Comparison of ENCODE assay signal across 22 cellular contexts in the genomic region with DNA sequence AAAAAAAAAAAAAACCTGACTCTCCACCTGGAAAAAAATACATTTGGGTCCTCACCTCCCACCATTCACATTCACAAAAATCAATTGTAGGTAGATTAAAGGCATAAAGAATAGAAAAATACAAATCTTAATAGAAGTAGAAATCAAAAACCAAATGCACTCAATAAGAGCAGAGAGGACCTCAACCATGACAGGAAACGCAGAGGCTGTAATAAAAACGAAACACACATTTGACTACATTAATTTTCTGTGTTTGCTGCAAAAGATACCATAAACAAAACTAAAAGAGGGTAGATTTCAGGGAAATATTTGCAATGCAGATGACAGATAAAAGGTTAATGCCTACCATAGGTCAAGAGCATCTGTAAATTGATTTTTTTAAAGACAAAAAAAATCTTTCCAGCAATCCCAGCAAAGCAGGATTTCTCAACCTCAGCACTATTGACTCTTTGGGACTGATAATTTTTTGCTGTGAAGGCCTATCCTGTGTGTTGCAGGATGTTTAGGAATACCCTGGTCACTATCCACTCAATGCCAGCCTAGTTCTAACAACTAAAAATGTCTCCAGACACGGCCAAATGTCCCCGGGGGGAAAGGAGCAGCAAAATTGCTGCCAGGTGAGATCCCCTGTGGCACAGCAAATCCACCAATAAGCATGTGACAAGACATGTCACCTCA. TPM values are rescaled to one million over a fixed set of nuclear protein-coding genes. Genes with fewer than 3 reads are reported as not detected.
DNase-seq lines count a peak whose midpoint lies in the region; ATAC-seq, FAIRE-seq and TF ChIP-seq lines count a peak whose summit lies in the region.
"Had no signal": no experiment of that assay in that cellular context is flagged by ENCODE, and none has a peak within 500 bp of the region (broad histone marks: within the 10 kb centered on the region; RNA-seq: fewer than 3 reads in every experiment).

No MANE protein-coding gene starts in this region.

- H3K4me3 Mint-ChIP-seq in activated T-cell treated with anti-CD3 and anti-CD28 coated beads, Interleukin-2, amount 50 U/mL, for 72 hours = peak overlapping the region in 1 of 2 donors; percentile 37
- H3K4me3 Mint-ChIP-seq in stimulated activated effector memory CD8-positive, alpha-beta T cell treated with anti-CD3 and anti-CD28 coated beads, Interleukin-12 subunit alpha, Interleukin-12 subunit beta, amount 100 ng/mL, for 72 hours = peak overlapping the region; percentile 19
- H3K4me3 Mint-ChIP-seq: CD4-positive, alpha-beta T cell had no signal

- no peak overlapping the region for H2AFZ ChIP-seq in K562 (ENCODE audit: low read depth, low read length)

- intact Hi-C loops in K562 (cut with micrococcal nuclease) = no loop called here

- H3K9ac ChIP-seq in K562 (ENCODE audit: insufficient read depth in 1 of 2, low read depth in 2 of 2, low read length in 2 of 2) = no peak overlapping the region
- H3K9ac ChIP-seq: KMS-11 had no signal

- no peaks in the 10 kb centered on the region for H3K36me3 Mint-ChIP-seq in activated T-cell treated with anti-CD3 and anti-CD28 coated beads, Interleukin-2, amount 50 U/mL, for 72 hours (ENCODE audit: insufficient read depth in 2 of 2)
- peaks cover 8% of the 10 kb centered on the region for H3K36me3 Mint-ChIP-seq in stimulated activated effector memory CD8-positive, alpha-beta T cell treated with anti-CD3 and anti-CD28 coated beads, Interleukin-12 subunit alpha, Interleukin-12 subunit beta, amount 100 ng/mL, for 72 hours

- no peaks in the 10 kb centered on the region; the same call in 1 of the 2 replicates for H4K20me1 ChIP-seq in K562 (replicated peaks; ENCODE audit: control insufficient read depth, insufficient read depth, low read length)

- H3K4me3 ChIP-seq in K562 = no peak overlapping the region

- TF ChIP-seq EP300 in K562 (IDR thresholded peaks at IDR 0.05; ENCODE audit: low read length) = no peak

- H3K4me1 ChIP-seq in K562 (replicated peaks in 1 of 2; ENCODE audit: control insufficient read depth in 2 of 2, insufficient read depth in 2 of 2, low read length in 2 of 2) = peaks cover 0 to 4% of the 10 kb centered on the region in 2 experiments; a peak in 2 of 5 replicates

- no peaks in the 10 kb centered on the region for H3K9me1 ChIP-seq in K562 (ENCODE audit: control insufficient read depth, insufficient read depth, low read length)

- no peaks in the 10 kb centered on the region for H3K27me3 Mint-ChIP-seq in activated T-cell treated with anti-CD3 and anti-CD28 coated beads, Interleukin-2, amount 50 U/mL, for 72 hours (ENCODE audit: low read depth)
- H3K27me3 Mint-ChIP-seq: CD4-positive, alpha-beta T cell had no signal

- no peak for DNase-seq in activated T-cell treated with anti-CD3 and anti-CD28 coated beads, Interleukin-2, amount 50 U/mL, for 72 hours
- DNase-seq in activated T-cell treated with anti-CD3 and anti-CD28 coated beads, Interleukin-2, amount 50 U/mL, for 1 hour = no peak
- DNase-seq in GM13976 (ENCODE audit: low spot score) (peak; percentile 50), K562 (ENCODE audit: extremely low read depth in 1 of 4, low spot score in 3 of 4) (no peak), cerebellar cortex (ENCODE audit: low spot score) (no peak)
- DNase-seq in stimulated activated effector memory CD8-positive, alpha-beta T cell treated with anti-CD3 and anti-CD28 coated beads, Interleukin-12 subunit alpha, Interleukin-12 subunit beta, amount 100 ng/mL, for 72 hours (ENCODE audit: low spot score in 2 of 2) = no peak
- DNase-seq: AML-193; Calu3; CD4-positive, alpha-beta T cell; DMS79 treated with DMSO at 0.1 percent for 48 hours; GDM1; NCI-H1092; NCI-H1694 treated with DMSO at 0.1 percent for 48 hours; NCI-H345; NCI-H774 had no signal

- no peak overlapping the region for H3K27ac ChIP-seq in K562 (ENCODE audit: extremely low read depth, low read depth, low read length)
- H3K27ac ChIP-seq: HL-60, KMS-11 had no signal

- no peaks in the 10 kb centered on the region for H3K79me2 ChIP-seq in K562 (ENCODE audit: control insufficient read depth, insufficient read depth, low read length)

- peaks cover 52 to 76% of the 10 kb centered on the region in 2 experiments for H3K27me3 ChIP-seq in K562 (ENCODE audit: control insufficient read depth in 2 of 2, insufficient read depth in 2 of 2, low read length in 2 of 2)

- no peak for FAIRE-seq in K562 (lab: Jason Lieb, UNC)
- FAIRE-seq: H1 had no signal

- H3K36me3 ChIP-seq in K562 (ENCODE audit: control insufficient read depth, insufficient read depth, low read length) = no peaks in the 10 kb centered on the region

- no peak for TF ChIP-seq RAD21 in K562 (CRISPR knock-in tag; conservative IDR thresholded peaks at IDR 0.05 in 1 of 2, IDR thresholded peaks at IDR 0.05 in 1 of 2)

- peak overlapping the region; percentile 41 for H3K27ac Mint-ChIP-seq in activated T-cell treated with anti-CD3 and anti-CD28 coated beads, Interleukin-2, amount 50 U/mL, for 72 hours
- H3K27ac Mint-ChIP-seq in stimulated activated effector memory CD8-positive, alpha-beta T cell treated with anti-CD3 and anti-CD28 coated beads, Interleukin-12 subunit alpha, Interleukin-12 subunit beta, amount 100 ng/mL, for 72 hours = peak overlapping the region; percentile 6
- H3K27ac Mint-ChIP-seq: CD4-positive, alpha-beta T cell had no signal

- in situ Hi-C loops in GM13976 (cut with MboI; ENCODE audit: low sequenced_read_pairs, unreplicated experiment) (no loop called here), K562 (cut with MboI) (no loop called here)

- CTCF ChIA-PET in K562 (lab: Yijun Ruan, JAX; ENCODE audit: low intra/inter-chr PET ratio) = no interaction called here

- no peaks in the 10 kb centered on the region for H3K9me3 ChIP-seq in K562 (replicated peaks; ENCODE audit: control insufficient read depth, insufficient read depth, low read depth, low read length)

- H3K4me1 Mint-ChIP-seq in activated T-cell treated with anti-CD3 and anti-CD28 coated beads, Interleukin-2, amount 50 U/mL, for 72 hours (ENCODE audit: low read depth) = no peaks in the 10 kb centered on the region
- H3K4me1 Mint-ChIP-seq in stimulated activated effector memory CD8-positive, alpha-beta T cell treated with anti-CD3 and anti-CD28 coated beads, Interleukin-12 subunit alpha, Interleukin-12 subunit beta, amount 100 ng/mL, for 72 hours = peaks cover 42% of the 10 kb centered on the region

- POLR2A ChIA-PET in K562 (lab: Yijun Ruan, JAX) = interaction anchor here (0.6 kb wide), 1 partner anchor 136 kb away, joined by 3 read pairs; no protein-coding TSS in a partner anchor

- ATAC-seq in activated T-cell treated with anti-CD3 and anti-CD28 coated beads, Interleukin-2, amount 50 U/mL, for 72 hours (replicated peaks in 1 of 2) = no peak
- no peak for ATAC-seq in K562
- ATAC-seq in stimulated activated effector memory CD8-positive, alpha-beta T cell treated with anti-CD3 and anti-CD28 coated beads, Interleukin-12 subunit alpha, Interleukin-12 subunit beta, amount 100 ng/mL, for 72 hours = no peak
- no peak for ATAC-seq in HG03045 (IDR thresholded peaks at IDR 0.05; ENCODE audit: unreplicated experiment)
- ATAC-seq: Right ventricle myocardium inferior had no signal

- no peak overlapping the region for H3K4me2 ChIP-seq in K562 (ENCODE audit: insufficient read depth, low read length)
- H3K4me2 ChIP-seq: KMS-11 had no signal

- 5% methylated on average over 4 of the region's 4 CpGs for WGBS in K562 (ENCODE audit: insufficient coverage, low coverage, missing lambda C conversion rate)

- no peaks in the 10 kb centered on the region for H3K9me3 Mint-ChIP-seq in activated T-cell treated with anti-CD3 and anti-CD28 coated beads, Interleukin-2, amount 50 U/mL, for 72 hours
- H3K9me3 Mint-ChIP-seq in stimulated activated effector memory CD8-positive, alpha-beta T cell treated with anti-CD3 and anti-CD28 coated beads, Interleukin-12 subunit alpha, Interleukin-12 subunit beta, amount 100 ng/mL, for 72 hours = no peaks in the 10 kb centered on the region
- H3K9me3 Mint-ChIP-seq: CD4-positive, alpha-beta T cell had no signal

- no TSS peak for BruUV-seq in K562 (replicated peaks; lab: Mats Ljungman, UMichigan)

- TF ChIP-seq POLR2A in K562 (conservative IDR thresholded peaks at IDR 0.05) = no peak

- TF ChIP-seq CTCF in GM13976 (IDR thresholded peaks at IDR 0.05; ENCODE audit: borderline replicate concordance, control extremely low read depth, extremely low read depth, insufficient read depth, missing control alignments) (no peak), K562 (IDR thresholded peaks at IDR 0.05 in 2 of 3, conservative IDR thresholded peaks at IDR 0.05 in 1 of 3; ENCODE audit: insufficient read depth in 2 of 3, low read depth in 1 of 3, low read length in 3 of 3) (no peak)

RNA-seq across cellular contexts. Expression of gene ETV7, which starts 9.1 kb away (rescaled TPM):
- total RNA-seq in activated T-cell treated with anti-CD3 and anti-CD28 coated beads, Interleukin-2, amount 50 U/mL, for 72 hours = 1 to 10 TPM; 1.4 to 7.4 TPM
- not detected in 2 replicates for total RNA-seq in K562 (2011; cell fraction: chromatin; rRNA removed; ENCODE audit: low replicate concordance)
- not detected in 2 replicates for total RNA-seq in K562 (2011; cell fraction: nucleolus; rRNA removed)
- total RNA-seq in K562 (2011; cell fraction: nucleoplasm; rRNA removed) = not detected in 2 replicates
- total RNA-seq in K562 (2014; rRNA removed) (0.12 TPM in 1 of 2 replicates, not detected in the other), K562 (2014; rRNA removed; fragmentation: Illumina TruSeq; extraction: Trizol) (0.16 and 0.22 TPM in 2 replicates), K562 (2015; rRNA removed; fragmentation: Illumina TruSeq; extraction: Trizol) (not detected in 2 replicates), K562 (2021) (0.16 and 0.22 TPM in 2 replicates)
- polyA plus RNA-seq in K562 (2011; rRNA removed) (0.07 TPM in 1 of 2 replicates, not detected in the other), K562 (2014; fragmentation: Illumina TruSeq; extraction: Trizol) (0.12 and 0.32 TPM in 2 replicates), K562 (2014; fragmentation: Nextera tagmentation; extraction: Ambion mirVana) (under 1 TPM; 0.08 to 0.17 TPM), K562 (2014; rRNA removed) (not detected in 2 replicates)
- polyA plus RNA-seq in K562 (2011; cell fraction: cytosol; rRNA removed) = not detected in 2 replicates
- not detected in 2 replicates for polyA plus RNA-seq in K562 (2011; cell fraction: nucleus; rRNA removed)
- 0.07 and 0.14 TPM in 2 replicates for polyA plus RNA-seq in K562 (2012)
- polyA minus RNA-seq in K562 (2011; rRNA and poly(A)+ RNA removed) = not detected in 2 replicates
- polyA minus RNA-seq in K562 (2011; cell fraction: cytosol; rRNA and poly(A)+ RNA removed) = not detected in 2 replicates
- not detected in 2 replicates for polyA minus RNA-seq in K562 (2011; cell fraction: nucleus; rRNA and poly(A)+ RNA removed)

RNA-seq across cellular contexts. Expression of gene BNIP5, which starts 41.7 kb away (rescaled TPM):
- not detected for total RNA-seq in activated T-cell treated with anti-CD3 and anti-CD28 coated beads, Interleukin-2, amount 50 U/mL, for 72 hours
- not detected in 2 replicates for total RNA-seq in K562 (2011; cell fraction: chromatin; rRNA removed; ENCODE audit: low replicate concordance)
- total RNA-seq in K562 (2011; cell fraction: nucleolus; rRNA removed) = not detected in 2 replicates
- total RNA-seq in K562 (2011; cell fraction: nucleoplasm; rRNA removed) = not detected in 2 replicates
- total RNA-seq in K562 (2014; rRNA removed) (not detected in 2 replicates), K562 (2014; rRNA removed; fragmentation: Illumina TruSeq; extraction: Trizol) (not detected in 2 replicates), K562 (2015; rRNA removed; fragmentation: Illumina TruSeq; extraction: Trizol) (not detected in 2 replicates), K562 (2021) (not detected in 2 replicates)
- polyA plus RNA-seq in K562 (2011; rRNA removed) (not detected in 2 replicates), K562 (2014; fragmentation: Illumina TruSeq; extraction: Trizol) (not detected in 2 replicates), K562 (2014; fragmentation: Nextera tagmentation; extraction: Ambion mirVana) (not detected), K562 (2014; rRNA removed) (not detected in 2 replicates)
- polyA plus RNA-seq in K562 (2011; cell fraction: cytosol; rRNA removed) = not detected in 2 replicates
- polyA plus RNA-seq in K562 (2011; cell fraction: nucleus; rRNA removed) = not detected in 2 replicates
- polyA plus RNA-seq in K562 (2012) = not detected in 2 replicates
- not detected in 2 replicates for polyA minus RNA-seq in K562 (2011; rRNA and poly(A)+ RNA removed)
- not detected in 2 replicates for polyA minus RNA-seq in K562 (2011; cell fraction: cytosol; rRNA and poly(A)+ RNA removed)
- not detected in 2 replicates for polyA minus RNA-seq in K562 (2011; cell fraction: nucleus; rRNA and poly(A)+ RNA removed)
- total RNA-seq: A673; CD4-positive, alpha-beta T cell; H1; MCF 10A; Right ventricle myocardium inferior had no signal
- polyA plus RNA-seq: H1 had no signal
